In the genomic region with DNA sequence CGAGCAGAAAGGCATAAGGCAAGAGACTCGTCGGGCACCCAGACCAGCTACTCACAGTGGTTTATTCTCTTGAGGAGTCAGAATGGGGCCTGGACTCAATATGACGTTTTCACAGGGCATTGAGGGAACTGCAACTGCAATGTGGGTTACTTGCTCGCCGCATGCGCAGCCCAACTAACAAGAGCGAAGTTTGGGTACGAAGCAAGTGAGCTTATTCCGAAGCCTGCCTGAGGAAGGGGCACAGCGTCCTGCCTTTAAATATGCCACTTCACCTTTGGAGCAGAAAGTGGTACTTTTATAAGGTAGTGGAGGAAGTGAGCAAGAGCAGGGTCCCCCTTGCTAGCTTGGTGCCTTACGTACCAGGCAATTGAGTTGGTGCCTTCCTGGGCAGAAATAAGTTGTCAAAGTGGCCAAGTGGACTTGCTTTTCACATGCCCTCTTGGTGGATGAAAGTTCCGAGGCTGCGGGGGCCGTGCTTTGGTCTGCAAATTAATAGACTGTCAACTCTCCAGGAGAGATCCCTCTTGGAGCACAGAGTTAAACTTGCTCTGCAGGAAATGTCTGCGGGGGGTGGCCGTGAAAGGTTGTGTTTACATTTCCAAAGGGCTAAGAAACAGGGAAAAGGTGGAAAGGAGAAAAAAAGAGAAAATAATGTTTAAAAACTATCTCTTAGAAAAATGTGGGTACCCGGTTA, we compare ENCODE assay signal across 22 cellular contexts.
"Had no signal": no experiment of that assay in that cellular context is flagged by ENCODE, and none has a peak within 500 bp of the region (broad histone marks: within the 10 kb centered on the region; RNA-seq: fewer than 3 reads in every experiment).

No MANE protein-coding gene starts in this region.

- H3K9me3 ChIP-seq: ascending aorta, breast epithelium, esophagus squamous epithelium, left ventricle myocardium inferior, neutrophil, testis had no signal

- H3K4me1 ChIP-seq: ascending aorta, breast epithelium, esophagus squamous epithelium, heart right ventricle, left ventricle myocardium inferior, parathyroid adenoma, spleen, testis had no signal

- H3K36me3 ChIP-seq: ascending aorta, breast epithelium, esophagus squamous epithelium, heart right ventricle, left ventricle myocardium inferior, neutrophil, spleen had no signal

- H3K27ac ChIP-seq: ascending aorta, breast epithelium, esophagus squamous epithelium, heart right ventricle, left ventricle myocardium inferior, neutrophil, parathyroid adenoma, spleen, testis had no signal

- DNase-seq: activated CD4-positive, alpha-beta T cell treated with anti-CD3 and anti-CD28 coated beads, Interleukin-2, amount 10 ng/mL, durations not matched to agents 24 days and 14 days; activated CD4-positive, CD25-positive, alpha-beta regulatory T cell; activated CD8-positive, alpha-beta memory T cell treated with anti-CD3 and anti-CD28 coated beads, Interleukin-2, amount 50 U/mL, for 4 hours; activated effector memory CD4-positive, alpha-beta T cell treated with Interleukin-2 at 50 U/mL for 16 hours; activated naive CD4-positive, alpha-beta T cell treated with anti-CD3 and anti-CD28 coated beads, Interleukin-2, amount 50 U/mL, for 16 hours; activated T-cell treated with anti-CD3 and anti-CD28 coated beads, Interleukin-2, amount 50 U/mL, for 4 hours; cortex of kidney; effector CD4-positive, alpha-beta T cell; esophagus squamous epithelium; heart right ventricle; left ventricle myocardium inferior; mammary epithelial cell; spleen; stimulated activated CD4-positive, alpha-beta T cell treated with anti-CD3 and anti-CD28 coated beads, Interleukin-4, amount 100 ng/mL, for 4 hours; T-helper 9 cell; testis had no signal

- H3K9ac ChIP-seq: parathyroid adenoma had no signal

- H3K4me3 Mint-ChIP-seq: activated CD4-positive, alpha-beta T cell treated with anti-CD3 and anti-CD28 coated beads, Interleukin-2, amount 10 ng/mL, durations not matched to agents 24 days and 14 days; activated T-cell treated with anti-CD3 and anti-CD28 coated beads, Interleukin-2, amount 50 U/mL, for 4 hours; stimulated activated memory B cell treated with anti-CD40 and anti-IgM and Interleukin-4, amounts not matched to agents 10 μg/mL and 1 μg/mL and 100 μg/mL, for 72 hours; type B pancreatic cell had no signal

- H3K36me3 Mint-ChIP-seq: stimulated activated memory B cell treated with anti-CD40 and anti-IgM and Interleukin-4, amounts not matched to agents 10 μg/mL and 1 μg/mL and 100 μg/mL, for 72 hours; type B pancreatic cell had no signal

- H2AFZ ChIP-seq: parathyroid adenoma had no signal

- ATAC-seq: activated T-cell treated with anti-CD3 and anti-CD28 coated beads, Interleukin-2, amount 50 U/mL, for 4 hours; heart right ventricle; stimulated activated memory B cell treated with anti-CD40 and anti-IgM and Interleukin-4, amounts not matched to agents 10 μg/mL and 1 μg/mL and 100 μg/mL, for 72 hours had no signal

- H3K27me3 ChIP-seq: ascending aorta, breast epithelium, esophagus squamous epithelium, heart right ventricle, neutrophil, spleen, testis had no signal

- H3K4me1 Mint-ChIP-seq: activated CD4-positive, alpha-beta T cell treated with anti-CD3 and anti-CD28 coated beads, Interleukin-2, amount 10 ng/mL, durations not matched to agents 24 days and 14 days; stimulated activated memory B cell treated with anti-CD40 and anti-IgM and Interleukin-4, amounts not matched to agents 10 μg/mL and 1 μg/mL and 100 μg/mL, for 72 hours had no signal

- H3K9me3 Mint-ChIP-seq: stimulated activated memory B cell treated with anti-CD40 and anti-IgM and Interleukin-4, amounts not matched to agents 10 μg/mL and 1 μg/mL and 100 μg/mL, for 72 hours; type B pancreatic cell had no signal

- H3K79me2 ChIP-seq: parathyroid adenoma had no signal

- H3K27me3 Mint-ChIP-seq: activated CD4-positive, alpha-beta T cell treated with anti-CD3 and anti-CD28 coated beads, Interleukin-2, amount 10 ng/mL, durations not matched to agents 24 days and 14 days; stimulated activated memory B cell treated with anti-CD40 and anti-IgM and Interleukin-4, amounts not matched to agents 10 μg/mL and 1 μg/mL and 100 μg/mL, for 72 hours; type B pancreatic cell had no signal

- H3K27ac Mint-ChIP-seq: activated CD4-positive, alpha-beta T cell treated with anti-CD3 and anti-CD28 coated beads, Interleukin-2, amount 10 ng/mL, durations not matched to agents 24 days and 14 days; stimulated activated memory B cell treated with anti-CD40 and anti-IgM and Interleukin-4, amounts not matched to agents 10 μg/mL and 1 μg/mL and 100 μg/mL, for 72 hours; type B pancreatic cell had no signal

- H3K4me3 ChIP-seq: ascending aorta, breast epithelium, esophagus squamous epithelium, heart right ventricle, left ventricle myocardium inferior, spleen, testis had no signal
